In the genomic region with DNA sequence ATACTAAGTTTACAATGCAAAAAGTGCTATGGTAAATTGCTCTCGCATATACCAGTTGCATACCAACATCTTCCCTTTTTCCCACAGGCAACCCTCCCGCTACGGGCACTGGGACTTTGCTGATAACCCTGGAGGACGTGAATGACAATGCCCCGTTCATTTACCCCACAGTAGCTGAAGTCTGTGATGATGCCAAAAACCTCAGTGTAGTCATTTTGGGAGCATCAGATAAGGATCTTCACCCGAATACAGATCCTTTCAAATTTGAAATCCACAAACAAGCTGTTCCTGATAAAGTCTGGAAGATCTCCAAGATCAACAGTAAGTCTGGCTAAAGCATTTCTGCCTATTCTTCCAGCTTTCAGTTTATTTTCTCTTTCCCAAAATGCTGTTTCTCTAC, we compare ENCODE assay signal across 13 cellular contexts. TPM values are rescaled to one million over a fixed set of nuclear protein-coding genes. Genes with fewer than 3 reads are reported as not detected.
DNase-seq lines count a peak whose midpoint lies in the region; ATAC-seq and TF ChIP-seq lines count a peak whose summit lies in the region.
"Had no signal": no experiment of that assay in that cellular context is flagged by ENCODE, and none has a peak within 500 bp of the region (broad histone marks: within the 10 kb centered on the region; RNA-seq: fewer than 3 reads in every experiment).

No MANE protein-coding gene starts in this region.

- H3K4me2 ChIP-seq in mammary epithelial cell (ENCODE audit: insufficient read depth, low read depth, low read length) = no peak overlapping the region

- H3K27ac Mint-ChIP-seq in MCF 10A (ENCODE audit: low read depth, unreplicated experiment) = no peak overlapping the region
- H3K27ac Mint-ChIP-seq: activated B cell treated with CpG ODN at 0.5 μM for 24 hours, type B pancreatic cell had no signal

- BruUV-seq in MCF 10A (replicated peaks; lab: Mats Ljungman, UMichigan) (no TSS peak), mammary epithelial cell (replicated peaks; lab: Mats Ljungman, UMichigan) (no TSS peak)

- H3K27me3 ChIP-seq in mammary epithelial cell (ENCODE audit: insufficient read depth, low read length) (no peaks in the 10 kb centered on the region), layer of hippocampus (ENCODE audit: control insufficient read depth, insufficient read depth, low read length) (no peaks in the 10 kb centered on the region), aorta (ENCODE audit: control insufficient read depth in 1 of 2, insufficient read depth in 2 of 2, low read length in 1 of 2) (no peaks in the 10 kb centered on the region)

- DNase-seq in MCF 10A (ENCODE audit: unreplicated experiment) (peak; percentile 3), mammary epithelial cell (no peak), dedifferentiated amniotic fluid mesenchymal stem cell (ENCODE audit: extremely low spot score) (peak; percentile 22), aorta (no peak)
- no peak for DNase-seq in activated CD8-positive, alpha-beta memory T cell treated with anti-CD3 and anti-CD28 coated beads, Interleukin-2, amount 50 U/mL, for 48 hours
- no peak for DNase-seq in stimulated activated CD4-positive, alpha-beta T cell treated with anti-CD3 and anti-CD28 coated beads, Interleukin-2, amount 100 ng/mL, for 24 hours
- DNase-seq: ACHN, activated B cell treated with CpG ODN at 0.5 μM for 24 hours, NCI-H187 had no signal

- POLR2A ChIA-PET in MCF 10A (lab: Yijun Ruan, JAX) = no interaction called here

- no peaks in the 10 kb centered on the region for H3K9me3 Mint-ChIP-seq in MCF 10A (ENCODE audit: unreplicated experiment)
- H3K9me3 Mint-ChIP-seq: activated B cell treated with CpG ODN at 0.5 μM for 24 hours, type B pancreatic cell had no signal

- WGBS in mammary epithelial cell (ENCODE audit: low coverage, missing lambda C conversion rate) = 39% methylated on average over 6 of the region's 6 CpGs
- 1 to 3% methylated on average over 6 of the region's 6 CpGs for WGBS in aorta, 2 donors

- no peaks in the 10 kb centered on the region for H4K20me1 ChIP-seq in mammary epithelial cell (ENCODE audit: insufficient read depth, low read length)

- in situ Hi-C loops in mammary epithelial cell (cut with MboI; ENCODE audit: low sequenced_read_pairs in 2 of 2) = no loop called here

- CTCF ChIA-PET in MCF 10A (lab: Yijun Ruan, JAX) (no interaction called here), mammary epithelial cell (lab: Charles Lee; ENCODE audit: low non-redundant PET) (interaction anchor here (0.6 kb wide), 1 partner anchor 48 kb away, joined by 3 read pairs; no protein-coding TSS in a partner anchor)

- ATAC-seq in aorta (ENCODE audit: low FRiP score) (peak; percentile 52), HG03521 (IDR thresholded peaks at IDR 0.05; ENCODE audit: unreplicated experiment) (no peak)

- H3K4me3 Mint-ChIP-seq in MCF 10A (ENCODE audit: unreplicated experiment) = no peak overlapping the region
- H3K4me3 Mint-ChIP-seq: activated B cell treated with CpG ODN at 0.5 μM for 24 hours, type B pancreatic cell had no signal

- H3K9ac ChIP-seq in mammary epithelial cell (ENCODE audit: insufficient read depth, low read length) = no peak overlapping the region

- TF ChIP-seq CTCF in MCF 10A (IDR thresholded peaks at IDR 0.05; ENCODE audit: unreplicated experiment) (no peak), mammary epithelial cell (conservative IDR thresholded peaks at IDR 0.05 in 1 of 2, IDR thresholded peaks at IDR 0.05 in 1 of 2; ENCODE audit: extremely low read depth in 1 of 2, insufficient read depth in 1 of 2, low read depth in 1 of 2, low read length in 2 of 2) (no peak)

- H3K4me1 ChIP-seq in mammary epithelial cell (ENCODE audit: insufficient read depth, low read length) (no peaks in the 10 kb centered on the region), aorta (ENCODE audit: control insufficient read depth in 1 of 2, insufficient read depth in 2 of 2, low read length in 2 of 2) (peaks cover 2 to 7% of the 10 kb centered on the region in 2 donors)

- intact Hi-C loops in MCF 10A (cut with micrococcal nuclease) = no loop called here
- intact Hi-C loops in mammary epithelial cell (cut with micrococcal nuclease) = no loop called here
- intact Hi-C loops in aorta (cut with DNase I) = no loop called here

- no peak overlapping the region for H2AFZ ChIP-seq in mammary epithelial cell (ENCODE audit: low read depth, low read length)

- H3K79me2 ChIP-seq in mammary epithelial cell (ENCODE audit: insufficient read depth, low read length) = no peaks in the 10 kb centered on the region

- H3K9me3 ChIP-seq in mammary epithelial cell (replicated peaks; ENCODE audit: insufficient read depth, low read length) = no peaks in the 10 kb centered on the region
- no peaks in the 10 kb centered on the region for H3K9me3 ChIP-seq in aorta (ENCODE audit: control insufficient read depth, low read length)

- H3K4me1 Mint-ChIP-seq in MCF 10A (ENCODE audit: insufficient read depth, unreplicated experiment) = peaks cover 5% of the 10 kb centered on the region

- H3K27ac ChIP-seq in mammary epithelial cell (ENCODE audit: insufficient read depth, low read depth, low read length) (no peak overlapping the region), layer of hippocampus (ENCODE audit: low read depth, low read length) (peak overlapping the region; percentile 42), aorta (ENCODE audit: low read depth in 1 of 2, low read length in 2 of 2) (no peak overlapping the region)
- H3K27ac ChIP-seq: SK-N-MC had no signal

- dilution Hi-C loops in mammary epithelial cell (cut with HindIII; ENCODE audit: low sequenced_read_pairs) = no loop called here

- H3K36me3 ChIP-seq in mammary epithelial cell (ENCODE audit: insufficient read depth, low read length) (no peaks in the 10 kb centered on the region), aorta (ENCODE audit: control insufficient read depth in 1 of 2, insufficient read depth in 2 of 2, low read length in 1 of 2) (no peaks in the 10 kb centered on the region)

- H3K27me3 Mint-ChIP-seq in MCF 10A (ENCODE audit: insufficient read depth, unreplicated experiment) = no peaks in the 10 kb centered on the region

- no peaks in the 10 kb centered on the region for H3K36me3 Mint-ChIP-seq in MCF 10A (ENCODE audit: insufficient read depth, unreplicated experiment)
- H3K36me3 Mint-ChIP-seq: type B pancreatic cell had no signal

- H3K4me3 ChIP-seq in mammary epithelial cell (replicated peaks in 1 of 3; ENCODE audit: insufficient read depth in 1 of 3, low read depth in 2 of 3, low read length in 3 of 3) (no peak overlapping the region), aorta (ENCODE audit: low read length in 2 of 2) (no peak overlapping the region)
- H3K4me3 ChIP-seq: SK-N-MC had no signal

RNA-seq across cellular contexts. Expression of gene HSBP1, which starts 27.9 kb away (rescaled TPM):
- total RNA-seq in MCF 10A (2022) (101 and 138 TPM in 2 replicates), mammary epithelial cell (100 to 1,000 TPM in 1 of 2 donors, 10 to 100 TPM in 1; 17.7 to 130 TPM), aorta (10 to 100 TPM; 71.0 to 74.3 TPM)
- polyA plus RNA-seq in mammary epithelial cell (82.3 TPM), aorta (10 to 100 TPM; 24.0 to 27.2 TPM)
- polyA minus RNA-seq in mammary epithelial cell = 85.9 TPM

Comparison
In these comparisons a context has a peak if more than half of its experiments do, and no peak if none do; other contexts are left out.
1. DNase-seq: peak in MCF 10A (single experiment) and dedifferentiated amniotic fluid mesenchymal stem cell (single experiment); none in mammary epithelial cell (single experiment), aorta (0 of 2), activated CD8-positive, alpha-beta memory T cell treated with anti-CD3 and anti-CD28 coated beads, Interleukin-2, amount 50 U/mL, for 48 hours (single experiment) and stimulated activated CD4-positive, alpha-beta T cell treated with anti-CD3 and anti-CD28 coated beads, Interleukin-2, amount 100 ng/mL, for 24 hours (0 of 2).